Comparison of ENCODE assay signal across 5 cellular contexts in genomic region chr1:18373151-18373550, GRCh38.
"Had no signal": no experiment of that assay in that cellular context is flagged by ENCODE, and none has a peak within 500 bp of the region (broad histone marks: within the 10 kb centered on the region; RNA-seq: fewer than 3 reads in every experiment).

No MANE protein-coding gene starts in this region.

- H3K4me3 ChIP-seq: GM23248, HAP-1 had no signal

- H3K27ac ChIP-seq: GM23248, HL-60 had no signal

- H3K4me1 Mint-ChIP-seq: IgD-negative memory B cell had no signal

- H3K36me3 ChIP-seq: HAP-1 had no signal

- DNase-seq: GM23248, GOT3 had no signal

- H3K4me1 ChIP-seq: HAP-1 had no signal

- H3K9me3 ChIP-seq: HAP-1 had no signal

- H3K4me3 Mint-ChIP-seq: IgD-negative memory B cell had no signal

- H3K36me3 Mint-ChIP-seq: IgD-negative memory B cell had no signal

- H3K27ac Mint-ChIP-seq: IgD-negative memory B cell had no signal

- H3K9ac ChIP-seq: GM23248 had no signal

- H2AFZ ChIP-seq: GM23248 had no signal
